In genomic region chr9:81860581-81860980, GRCh38 we compare ENCODE assay signal across 22 cellular contexts.
"Had no signal": no experiment of that assay in that cellular context is flagged by ENCODE, and none has a peak within 500 bp of the region (broad histone marks: within the 10 kb centered on the region; RNA-seq: fewer than 3 reads in every experiment).

No MANE protein-coding gene starts in this region.

- H3K36me3 ChIP-seq: esophagus squamous epithelium, heart right ventricle, left lung, lower lobe of right lung had no signal

- H3K4me3 ChIP-seq: coronary artery, dorsolateral prefrontal cortex, esophagus squamous epithelium, heart right ventricle, left lung, lower lobe of right lung, mucosa of descending colon had no signal

- H3K36me3 Mint-ChIP-seq: mesothelial cell of epicardium, naive B cell had no signal

- H3K9me3 ChIP-seq: esophagus squamous epithelium, heart right ventricle, left lung, lower lobe of right lung, mucosa of descending colon had no signal

- H3K4me3 Mint-ChIP-seq: effector memory CD8-positive, alpha-beta T cell; endodermal cell; mesothelial cell of epicardium; naive B cell had no signal

- H3K27me3 ChIP-seq: esophagus squamous epithelium, left lung had no signal

- H3K4me1 Mint-ChIP-seq: endodermal cell, naive B cell had no signal

- DNase-seq: dermis blood vessel endothelial cell; dorsolateral prefrontal cortex; effector CD4-positive, alpha-beta T cell; effector memory CD8-positive, alpha-beta T cell; endodermal cell; erythroblast; esophagus squamous epithelium; foreskin fibroblast; glutamatergic neuron; head of caudate nucleus; heart right ventricle; hippocampal formation; left cardiac atrium; left ventricle myocardium superior; lower lobe of right lung; mesenchymal stem cell; mucosa of descending colon; naive B cell had no signal

- H3K27ac ChIP-seq: coronary artery, dorsolateral prefrontal cortex, esophagus squamous epithelium, heart right ventricle, left lung, lower lobe of right lung had no signal

- H3K27me3 Mint-ChIP-seq: effector memory CD8-positive, alpha-beta T cell had no signal

- H3K4me1 ChIP-seq: heart right ventricle, left lung, lower lobe of right lung had no signal

- H3K9me3 Mint-ChIP-seq: endodermal cell, naive B cell had no signal

- ATAC-seq: effector memory CD8-positive, alpha-beta T cell; esophagus mucosa; heart right ventricle; left cardiac atrium; left lung; left ventricle myocardium superior; lower lobe of right lung; mucosa of descending colon had no signal

- H3K27ac Mint-ChIP-seq: effector memory CD8-positive, alpha-beta T cell; endodermal cell; mesothelial cell of epicardium; naive B cell had no signal
